In the genomic region with DNA sequence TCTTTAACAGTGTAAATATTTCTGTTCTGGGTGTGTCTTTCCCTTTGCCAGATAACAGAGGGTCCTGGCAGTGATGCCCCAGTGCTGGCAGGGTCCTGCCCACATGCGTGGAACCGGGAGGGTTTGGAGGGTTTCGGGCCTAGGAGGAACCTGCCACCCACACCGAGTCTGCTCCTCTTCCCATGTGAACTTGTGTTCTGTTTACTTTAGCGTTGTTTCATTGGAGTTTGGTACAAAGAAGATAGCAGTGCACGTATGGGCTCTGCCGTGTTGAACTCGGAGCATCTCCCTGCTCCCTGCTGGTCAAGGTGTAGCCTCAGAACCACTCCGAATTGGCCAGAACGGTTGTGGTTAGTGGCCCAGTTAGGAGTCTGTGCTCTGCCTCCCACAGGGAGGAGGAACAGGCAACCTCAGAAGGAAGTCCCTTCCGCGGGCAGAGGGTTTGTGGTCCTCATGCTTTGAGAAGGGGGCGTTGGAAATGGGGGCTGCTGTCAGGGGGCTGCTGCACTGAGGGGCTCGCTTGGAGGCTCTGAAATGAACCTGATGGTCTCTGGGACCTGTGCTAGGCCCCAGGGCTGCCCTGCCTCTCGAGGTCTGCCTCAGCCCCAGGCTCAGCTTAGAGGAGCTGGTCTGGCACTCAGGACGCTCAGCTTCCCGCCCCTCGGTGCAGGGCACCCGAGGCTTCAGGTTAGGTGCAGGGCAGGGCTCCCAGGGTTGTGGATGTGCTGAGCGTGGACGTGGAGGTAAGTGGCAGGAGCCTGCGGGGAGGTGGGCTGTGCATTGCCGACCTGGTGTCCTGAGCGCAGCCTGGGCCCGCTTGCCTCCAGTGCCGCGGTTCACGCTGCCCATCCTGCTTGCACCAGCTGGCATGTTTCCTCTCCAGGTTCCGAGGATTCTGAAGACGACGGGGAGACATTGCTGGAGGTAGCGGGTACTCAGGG, we compare ENCODE assay signal across 20 cellular contexts. TPM values are rescaled to one million over a fixed set of nuclear protein-coding genes. Genes with fewer than 3 reads are reported as not detected.
DNase-seq lines count a peak whose midpoint lies in the region; ATAC-seq and TF ChIP-seq lines count a peak whose summit lies in the region.
"Had no signal": no experiment of that assay in that cellular context is flagged by ENCODE, and none has a peak within 500 bp of the region (broad histone marks: within the 10 kb centered on the region; RNA-seq: fewer than 3 reads in every experiment).

No MANE protein-coding gene starts in this region.

- TF ChIP-seq RAD21 in liver (IDR thresholded peaks at IDR 0.05), result no peak

- CTCF ChIA-PET in Caco-2 (lab: Charles Lee), result no interaction called here

- H3K4me1 Mint-ChIP-seq in CD4-positive, CD25-positive, alpha-beta regulatory T cell, result peaks cover 0 to 29% (median 12%) of the 10 kb centered on the region in 4 donors
- H3K4me1 Mint-ChIP-seq in Caco-2 (ENCODE audit: low read depth, unreplicated experiment), result peaks cover 29% of the 10 kb centered on the region
- H3K4me1 Mint-ChIP-seq in activated T-helper 2 cell treated with anti-CD3 and anti-CD28 coated beads, Interferon-gamma antibody, Interleukin-2, Interleukin-4, amounts not matched to agents 10 μg/mL and 5 μg/mL and 100 μg/mL, durations not matched to agents 14 hours and 24 hours and 36 hours (ENCODE audit: low read depth), result peaks cover 16% of the 10 kb centered on the region

- H3K27me3 Mint-ChIP-seq in CD4-positive, CD25-positive, alpha-beta regulatory T cell, result no peaks in the 10 kb centered on the region
- H3K27me3 Mint-ChIP-seq in Caco-2 (ENCODE audit: insufficient read depth, unreplicated experiment), result no peaks in the 10 kb centered on the region
- H3K27me3 Mint-ChIP-seq in activated T-helper 2 cell treated with anti-CD3 and anti-CD28 coated beads, Interferon-gamma antibody, Interleukin-2, Interleukin-4, amounts not matched to agents 10 μg/mL and 5 μg/mL and 100 μg/mL, durations not matched to agents 14 hours and 24 hours and 36 hours (ENCODE audit: low read depth), result no peaks in the 10 kb centered on the region

- in situ Hi-C loops in gastrocnemius medialis (cut with MboI; ENCODE audit: low sequenced_read_pairs in 4 of 4), result no loop called here

- no peaks in the 10 kb centered on the region for H3K9me3 ChIP-seq in CD4-positive, CD25-positive, alpha-beta regulatory T cell (ENCODE audit: control insufficient read depth in 2 of 2, low read length in 2 of 2)
- no peaks in the 10 kb centered on the region for H3K9me3 ChIP-seq in Caco-2
- no peaks in the 10 kb centered on the region for H3K9me3 ChIP-seq in liver (ENCODE audit: control insufficient read depth in 4 of 4, low read length in 3 of 4)
- no peaks in the 10 kb centered on the region for H3K9me3 ChIP-seq in gastrocnemius medialis
- H3K9me3 ChIP-seq: heart left ventricle, lower lobe of right lung, SJSA1, thoracic aorta had no signal

- H3K36me3 ChIP-seq in CD4-positive, CD25-positive, alpha-beta regulatory T cell (ENCODE audit: control insufficient read depth, insufficient read depth, low read length), result peaks cover 71% of the 10 kb centered on the region
- peaks cover 5% of the 10 kb centered on the region for H3K36me3 ChIP-seq in Caco-2 (ENCODE audit: control insufficient read depth, insufficient read depth, low read length)
- H3K36me3 ChIP-seq in liver (ENCODE audit: control insufficient read depth in 4 of 4, insufficient read depth in 3 of 4, low read depth in 1 of 4, low read length in 3 of 4), result peaks cover 15 to 40% (median 22%) of the 10 kb centered on the region in 4 donors
- H3K36me3 ChIP-seq in gastrocnemius medialis, result peaks cover 0 to 58% of the 10 kb centered on the region in 2 donors

- H3K9me3 Mint-ChIP-seq in CD4-positive, CD25-positive, alpha-beta regulatory T cell, result peaks cover 0 to 1% (median 0%) of the 10 kb centered on the region in 7 donors
- no peaks in the 10 kb centered on the region for H3K9me3 Mint-ChIP-seq in Caco-2 (ENCODE audit: unreplicated experiment)
- no peaks in the 10 kb centered on the region for H3K9me3 Mint-ChIP-seq in activated T-helper 2 cell treated with anti-CD3 and anti-CD28 coated beads, Interferon-gamma antibody, Interleukin-2, Interleukin-4, amounts not matched to agents 10 μg/mL and 5 μg/mL and 100 μg/mL, durations not matched to agents 14 hours and 24 hours and 36 hours

- peak overlapping the region in 2 of 3 donors; percentile 44 to 99 for H3K27ac Mint-ChIP-seq in CD4-positive, CD25-positive, alpha-beta regulatory T cell
- peak overlapping the region; percentile 82 for H3K27ac Mint-ChIP-seq in Caco-2 (ENCODE audit: unreplicated experiment)
- H3K27ac Mint-ChIP-seq in activated T-helper 2 cell treated with anti-CD3 and anti-CD28 coated beads, Interferon-gamma antibody, Interleukin-2, Interleukin-4, amounts not matched to agents 10 μg/mL and 5 μg/mL and 100 μg/mL, durations not matched to agents 14 hours and 24 hours and 36 hours, result peak overlapping the region; percentile 93

- TF ChIP-seq POLR2A in gastrocnemius medialis (IDR thresholded peaks at IDR 0.05), result no peak

- no peak overlapping the region for H3K4me3 ChIP-seq in CD4-positive, CD25-positive, alpha-beta regulatory T cell (ENCODE audit: low read depth, low read length)
- no peak overlapping the region for H3K4me3 ChIP-seq in Caco-2 (ENCODE audit: low read depth, low read length)
- H3K4me3 ChIP-seq in liver (ENCODE audit: low read depth in 1 of 3, low read length in 3 of 3), result no peak overlapping the region
- H3K4me3 ChIP-seq in gastrocnemius medialis, result no peak overlapping the region
- H3K4me3 ChIP-seq: heart left ventricle, lower lobe of right lung, SJSA1, thoracic aorta had no signal

- 80% methylated on average over 32 of the region's 32 CpGs for WGBS in liver

- peaks cover 31% of the 10 kb centered on the region for H3K36me3 Mint-ChIP-seq in CD4-positive, CD25-positive, alpha-beta regulatory T cell
- H3K36me3 Mint-ChIP-seq in Caco-2 (ENCODE audit: insufficient read depth, unreplicated experiment), result peaks cover 88% of the 10 kb centered on the region
- peaks cover 54% of the 10 kb centered on the region for H3K36me3 Mint-ChIP-seq in activated T-helper 2 cell treated with anti-CD3 and anti-CD28 coated beads, Interferon-gamma antibody, Interleukin-2, Interleukin-4, amounts not matched to agents 10 μg/mL and 5 μg/mL and 100 μg/mL, durations not matched to agents 14 hours and 24 hours and 36 hours (ENCODE audit: low read depth)

- peak overlapping the region; percentile 74 for H3K27ac ChIP-seq in CD4-positive, CD25-positive, alpha-beta regulatory T cell (ENCODE audit: insufficient read depth, low read length, poor library complexity, severe bottlenecking)
- H3K27ac ChIP-seq in liver (ENCODE audit: low read depth in 1 of 2, low read length in 2 of 2), result peak overlapping the region; percentile 76 to 85
- H3K27ac ChIP-seq in gastrocnemius medialis, result no peak overlapping the region
- H3K27ac ChIP-seq: SJSA1, thoracic aorta had no signal

- no peaks in the 10 kb centered on the region for H3K27me3 ChIP-seq in CD4-positive, CD25-positive, alpha-beta regulatory T cell (ENCODE audit: control insufficient read depth, insufficient read depth, low read length)
- H3K27me3 ChIP-seq in Caco-2 (replicated peaks; ENCODE audit: control insufficient read depth, insufficient read depth, low read length) (no peaks in the 10 kb centered on the region), liver (ENCODE audit: control insufficient read depth in 4 of 4, insufficient read depth in 4 of 4, low read length in 3 of 4) (no peaks in the 10 kb centered on the region), gastrocnemius medialis (no peaks in the 10 kb centered on the region)
- H3K27me3 ChIP-seq: heart left ventricle, SJSA1 had no signal

- H3K4me1 ChIP-seq in CD4-positive, CD25-positive, alpha-beta regulatory T cell (ENCODE audit: control insufficient read depth, insufficient read depth, low read length, poor library complexity, severe bottlenecking), result peaks cover 16% of the 10 kb centered on the region
- H3K4me1 ChIP-seq in Caco-2 (peaks cover 25% of the 10 kb centered on the region), liver (ENCODE audit: control insufficient read depth in 4 of 4, insufficient read depth in 4 of 4, low read length in 3 of 4) (peaks cover 11 to 31% (median 22%) of the 10 kb centered on the region in 4 donors), gastrocnemius medialis (peaks cover 0 to 5% of the 10 kb centered on the region in 2 donors)
- H3K4me1 ChIP-seq: SJSA1 had no signal

- ATAC-seq in CD4-positive, CD25-positive, alpha-beta regulatory T cell (ENCODE audit: low read depth in 2 of 2), result no peak
- no peak for ATAC-seq in gastrocnemius medialis
- no peak for ATAC-seq in HG03135 (IDR thresholded peaks at IDR 0.05; ENCODE audit: unreplicated experiment)
- ATAC-seq: lower lobe of right lung had no signal

- H3K9ac ChIP-seq in liver (ENCODE audit: low read depth in 1 of 2, low read length in 2 of 2), result no peak overlapping the region

- TF ChIP-seq CTCF in Caco-2 (IDR thresholded peaks at IDR 0.05; ENCODE audit: insufficient read depth in 1 of 2, low read depth in 1 of 2, low read length in 1 of 2, severe bottlenecking in 1 of 2, unreplicated experiment in 1 of 2) (no peak), liver (IDR thresholded peaks at IDR 0.05; ENCODE audit: low read depth, low read length, missing input control) (no peak), gastrocnemius medialis (IDR thresholded peaks at IDR 0.05 in 4 of 5, conservative IDR thresholded peaks at IDR 0.05 in 1 of 5) (no peak)

- POLR2A ChIA-PET in Caco-2 (lab: Charles Lee), result interaction anchor here (0.6 to 0.7 kb wide), 2 partner anchors 9 to 232 kb away, joined by 4 to 8 read pairs; a partner anchor contains a TSS

- intact Hi-C loops in Caco-2 (cut with micrococcal nuclease; ENCODE audit: unreplicated experiment), result no loop called here
- intact Hi-C loops in activated T-helper 2 cell treated with anti-CD3 and anti-CD28 coated beads, Interferon-gamma antibody, Interleukin-2, Interleukin-4, amounts not matched to agents 10 μg/mL and 5 μg/mL and 100 μg/mL, durations not matched to agents 14 hours and 24 hours and 36 hours (cut with micrococcal nuclease), result no loop called here
- intact Hi-C loops in gastrocnemius medialis (cut with DNase I; ENCODE audit: low total_unique reads), result no loop called here

- peak overlapping the region in 1 of 4 donors; percentile 9 for H3K4me3 Mint-ChIP-seq in CD4-positive, CD25-positive, alpha-beta regulatory T cell
- H3K4me3 Mint-ChIP-seq in Caco-2 (ENCODE audit: unreplicated experiment), result no peak overlapping the region
- H3K4me3 Mint-ChIP-seq in activated T-helper 2 cell treated with anti-CD3 and anti-CD28 coated beads, Interferon-gamma antibody, Interleukin-2, Interleukin-4, amounts not matched to agents 10 μg/mL and 5 μg/mL and 100 μg/mL, durations not matched to agents 14 hours and 24 hours and 36 hours (ENCODE audit: low read depth), result no peak overlapping the region

- no peak for DNase-seq in CD4-positive, CD25-positive, alpha-beta regulatory T cell
- DNase-seq in Caco-2 (no peak), gastrocnemius medialis (no peak), putamen (ENCODE audit: low spot score) (no peak)
- no peak for DNase-seq in activated T-helper 2 cell treated with anti-CD3 and anti-CD28 coated beads, Interferon-gamma antibody, Interleukin-2, Interleukin-4, amounts not matched to agents 10 μg/mL and 5 μg/mL and 100 μg/mL, durations not matched to agents 14 hours and 24 hours and 36 hours (ENCODE audit: low spot score)
- DNase-seq: effector CD4-positive, alpha-beta T cell; heart left ventricle; KBM-7; lower lobe of right lung; NCI-H1092 treated with DMSO at 0.1 percent for 48 hours; NCI-H2107; NCI-H526; stimulated activated CD4-positive, alpha-beta T cell treated with anti-CD3 and anti-CD28 coated beads, Interleukin-4, amount 100 ng/mL, for 4 hours; stimulated activated CD8-positive, alpha-beta memory T cell treated with anti-CD3 and anti-CD28 coated beads, Interleukin-4, amount 100 ng/mL, for 48 hours had no signal

- BruUV-seq in Caco-2 (replicated peaks; lab: Mats Ljungman, UMichigan), result no TSS peak

RNA-seq across cellular contexts. Expression of a gene that starts 10.4 kb away (rescaled TPM):
- 43.8 TPM for total RNA-seq in CD4-positive, CD25-positive, alpha-beta regulatory T cell
- polyA plus RNA-seq in CD4-positive, CD25-positive, alpha-beta regulatory T cell, result 1 to 10 TPM; 3.8 to 6.0 (median 5.0) TPM
- total RNA-seq in Caco-2 (2022), result 43.9 and 46.8 TPM in 2 replicates
- 53.7 and 54.0 TPM in 2 replicates for total RNA-seq in activated T-helper 2 cell treated with anti-CD3 and anti-CD28 coated beads, Interferon-gamma antibody, Interleukin-2, Interleukin-4, amounts not matched to agents 10 μg/mL and 5 μg/mL and 100 μg/mL, durations not matched to agents 14 hours and 24 hours and 36 hours
- 10 to 100 TPM; 22.4 to 25.2 TPM for total RNA-seq in liver
- 10 to 100 TPM in 1 of 2 donors, 1 to 10 TPM in 1; 2.4 to 15.1 TPM for polyA plus RNA-seq in liver
- 10 to 100 TPM in 3 of 4 donors, 1 to 10 TPM in 1; 9.2 to 22.6 (median 20.8) TPM for total RNA-seq in gastrocnemius medialis

RNA-seq across cellular contexts. Expression of a gene that starts 25.9 kb away (rescaled TPM):
- 27.2 TPM for total RNA-seq in CD4-positive, CD25-positive, alpha-beta regulatory T cell
- 10 to 100 TPM; 23.9 to 34.2 (median 31.8) TPM for polyA plus RNA-seq in CD4-positive, CD25-positive, alpha-beta regulatory T cell
- total RNA-seq in Caco-2 (2022) (61.1 and 65.5 TPM in 2 replicates), liver (10 to 100 TPM; 11.5 to 35.5 TPM), gastrocnemius medialis (1 to 10 TPM in 1 of 4 donors, under 1 TPM in 3; 0.56 to 2.4 (median 0.70) TPM)
- total RNA-seq in activated T-helper 2 cell treated with anti-CD3 and anti-CD28 coated beads, Interferon-gamma antibody, Interleukin-2, Interleukin-4, amounts not matched to agents 10 μg/mL and 5 μg/mL and 100 μg/mL, durations not matched to agents 14 hours and 24 hours and 36 hours, result 19.6 and 20.3 TPM in 2 replicates
- polyA plus RNA-seq in liver, result 10 to 100 TPM; 38.3 to 50.4 TPM

RNA-seq across cellular contexts. Expression of a gene that starts 26.1 kb away (rescaled TPM):
- total RNA-seq in CD4-positive, CD25-positive, alpha-beta regulatory T cell, result 5.1 TPM
- 1 to 10 TPM in 2 of 4 donors, under 1 TPM in 2; 0.79 to 1.4 (median 1.0) TPM for polyA plus RNA-seq in CD4-positive, CD25-positive, alpha-beta regulatory T cell
- total RNA-seq in Caco-2 (2022) (11.9 and 13.8 TPM in 2 replicates), liver (1 to 10 TPM; 1.2 to 2.9 TPM), gastrocnemius medialis (1 to 10 TPM in 1 of 4 donors, under 1 TPM in 1, not detected in 2; 0.13 to 1.5 TPM)
- total RNA-seq in activated T-helper 2 cell treated with anti-CD3 and anti-CD28 coated beads, Interferon-gamma antibody, Interleukin-2, Interleukin-4, amounts not matched to agents 10 μg/mL and 5 μg/mL and 100 μg/mL, durations not matched to agents 14 hours and 24 hours and 36 hours, result 1.1 and 1.3 TPM in 2 replicates
- 1 to 10 TPM; 1.6 to 4.6 TPM for polyA plus RNA-seq in liver

RNA-seq across cellular contexts. Expression of a gene that starts 29.1 kb away (rescaled TPM):
- total RNA-seq in CD4-positive, CD25-positive, alpha-beta regulatory T cell, result 120 TPM
- polyA plus RNA-seq in CD4-positive, CD25-positive, alpha-beta regulatory T cell, result 10 to 100 TPM; 27.2 to 38.9 (median 28.6) TPM
- total RNA-seq in Caco-2 (2022) (27.2 and 31.2 TPM in 2 replicates), liver (10 to 100 TPM; 15.7 to 62.4 TPM), gastrocnemius medialis (10 to 100 TPM; 15.5 to 37.1 (median 26.3) TPM)
- 26.8 and 30.3 TPM in 2 replicates for total RNA-seq in activated T-helper 2 cell treated with anti-CD3 and anti-CD28 coated beads, Interferon-gamma antibody, Interleukin-2, Interleukin-4, amounts not matched to agents 10 μg/mL and 5 μg/mL and 100 μg/mL, durations not matched to agents 14 hours and 24 hours and 36 hours
- polyA plus RNA-seq in liver, result 10 to 100 TPM; 23.8 to 50.3 TPM

RNA-seq across cellular contexts. Expression of a gene that starts 38.1 kb away (rescaled TPM):
- not detected for total RNA-seq in CD4-positive, CD25-positive, alpha-beta regulatory T cell
- polyA plus RNA-seq in CD4-positive, CD25-positive, alpha-beta regulatory T cell, result not detected
- total RNA-seq in Caco-2 (2022) (30.2 and 42.0 TPM in 2 replicates), liver (10 to 100 TPM; 34.8 to 79.7 TPM), gastrocnemius medialis (1 to 10 TPM in 1 of 4 donors, under 1 TPM in 1, not detected in 2; 0.95 to 1.8 TPM)
- not detected in 2 replicates for total RNA-seq in activated T-helper 2 cell treated with anti-CD3 and anti-CD28 coated beads, Interferon-gamma antibody, Interleukin-2, Interleukin-4, amounts not matched to agents 10 μg/mL and 5 μg/mL and 100 μg/mL, durations not matched to agents 14 hours and 24 hours and 36 hours
- polyA plus RNA-seq in liver, result 10 to 100 TPM; 29.4 to 86.2 TPM
- total RNA-seq: cardiac septum, heart left ventricle, lower lobe of right lung, OCI-LY7, SJSA1, thoracic aorta had no signal

Comparison
In these comparisons a context has a peak if more than half of its experiments do, and no peak if none do; other contexts are left out.
1. H3K27ac ChIP-seq: peak in CD4-positive, CD25-positive, alpha-beta regulatory T cell (single experiment) and liver (2 of 2); none in gastrocnemius medialis (0 of 4).
2. Peak in every context shown above with its lines, with median percentiles within 50 percentile points of each other: H3K27ac Mint-ChIP-seq.